1 cellular context compared by ENCODE assay signal in the genomic region with DNA sequence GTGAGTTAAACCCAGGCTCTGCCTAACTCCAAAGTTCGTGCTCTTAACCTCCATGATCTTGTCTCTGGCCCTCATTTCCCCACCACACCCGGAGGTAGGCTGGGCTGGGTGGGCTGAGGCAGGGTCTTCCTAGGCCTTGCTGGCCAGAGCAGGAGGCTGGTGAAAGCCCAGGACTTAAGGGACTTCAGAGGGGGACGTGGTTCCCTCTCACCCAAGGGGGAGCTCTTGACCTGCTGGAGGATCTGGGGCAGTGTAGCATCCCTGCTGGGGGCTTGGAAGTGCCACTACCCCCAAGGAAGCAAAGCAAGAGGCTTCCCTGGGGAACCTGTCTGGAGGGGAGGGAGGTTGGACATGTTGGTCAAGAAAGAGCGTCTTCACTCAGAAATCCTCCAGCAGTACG.
TF ChIP-seq lines count a peak whose summit lies in the region.

No MANE protein-coding gene starts in this region.

TF ChIP-seq in HCT116, 20 proteins besides CTCF, POLR2A, EP300 and RAD21 (continued from another document):
- TF ChIP-seq EZH2 (IDR thresholded peaks at IDR 0.05) = no peak
- no peak for TF ChIP-seq EZH2phosphoT487 (IDR thresholded peaks at IDR 0.05; ENCODE audit: borderline replicate concordance)
- no peak for TF ChIP-seq POLR2AphosphoS5 (IDR thresholded peaks at IDR 0.05; ENCODE audit: low read depth, low read length)
- TF ChIP-seq MAX (IDR thresholded peaks at IDR 0.05) = no peak
TF ChIP-seq in HCT116: peak in this region for 0.
